ENCODE assay signal across 35 cellular contexts in the genomic region with DNA sequence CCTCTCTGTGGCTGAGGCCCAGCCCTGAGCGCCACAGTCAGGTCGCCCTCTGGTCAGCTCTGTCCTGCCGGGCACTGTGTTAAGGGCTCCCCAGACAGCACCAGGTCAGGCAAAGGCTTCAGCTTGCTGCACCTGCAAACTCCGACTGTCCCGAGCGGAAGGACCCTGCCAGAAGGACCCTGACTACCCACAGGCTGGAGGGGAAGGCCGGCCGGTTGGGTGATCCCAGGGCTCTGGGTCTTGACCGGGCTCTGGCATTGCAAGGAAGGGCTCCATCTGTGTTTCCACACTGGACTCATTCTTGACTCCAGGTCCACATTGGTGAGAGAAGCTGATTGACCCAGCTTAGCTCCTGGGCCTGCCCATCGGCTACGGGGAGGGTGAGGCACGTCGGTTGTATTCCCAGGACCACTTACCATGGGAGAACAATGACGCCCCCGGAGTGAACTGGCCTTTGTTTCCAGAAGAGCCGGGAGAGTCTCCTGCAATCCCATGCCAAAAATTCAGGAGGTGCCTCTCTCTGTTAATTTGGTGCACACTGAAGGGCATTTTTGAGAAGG.
"Had no signal": no experiment of that assay in that cellular context is flagged by ENCODE, and none has a peak within 500 bp of the region (broad histone marks: within the 10 kb centered on the region; RNA-seq: fewer than 3 reads in every experiment).

No MANE protein-coding gene starts in this region.

- H3K36me3 Mint-ChIP-seq: activated naive CD8-positive, alpha-beta T cell had no signal

- FAIRE-seq: astrocyte, bronchial epithelial cell, colon had no signal

- H3K27ac ChIP-seq: brain microvascular endothelial cell, esophagus muscularis mucosa, foreskin keratinocyte, gastrocnemius medialis, WERI-Rb-1 had no signal

- H3K9me3 Mint-ChIP-seq: activated B cell treated with CpG ODN at 0.5 μM for 24 hours; activated CD8-positive, alpha-beta T cell treated with anti-CD3 and anti-CD28 coated beads for 36 hours; activated T-cell treated with anti-CD3 and anti-CD28 coated beads, Interleukin-2, amount 50 U/mL, for 4 hours; activated T-helper 17 cell treated with anti-CD3 and anti-CD28 coated beads, Interleukin-2, amount 50 U/mL, for 72 hours; central memory CD8-positive, alpha-beta T cell; effector memory CD8-positive, alpha-beta T cell; T-helper 2 cell treated with Interferon-gamma antibody and Interleukin-4, amounts not matched to agents 5 μg/mL and 100 μg/mL, for 36 hours had no signal

- H3K27me3 ChIP-seq: brain microvascular endothelial cell, gastrocnemius medialis had no signal

- H3K4me1 Mint-ChIP-seq: activated B cell treated with CpG ODN at 0.5 μM for 24 hours; activated T-helper 17 cell treated with anti-CD3 and anti-CD28 coated beads, Interleukin-2, amount 50 U/mL, for 72 hours; central memory CD8-positive, alpha-beta T cell; T-helper 17 cell had no signal

- H3K4me3 ChIP-seq: esophagus muscularis mucosa, gastrocnemius medialis had no signal

- H3K4me3 Mint-ChIP-seq: activated B cell treated with CpG ODN at 0.5 μM for 24 hours; activated CD8-positive, alpha-beta T cell treated with anti-CD3 and anti-CD28 coated beads for 36 hours; activated naive CD8-positive, alpha-beta T cell; activated T-cell treated with anti-CD3 and anti-CD28 coated beads, Interleukin-2, amount 50 U/mL, for 4 hours; activated T-helper 17 cell treated with anti-CD3 and anti-CD28 coated beads, Interleukin-2, amount 50 U/mL, for 72 hours; central memory CD8-positive, alpha-beta T cell; effector memory CD8-positive, alpha-beta T cell; T-helper 17 cell; T-helper 2 cell treated with Interferon-gamma antibody and Interleukin-4, amounts not matched to agents 5 μg/mL and 100 μg/mL, for 36 hours had no signal

- H3K9me3 ChIP-seq: esophagus muscularis mucosa, gastrocnemius medialis had no signal

- H3K27me3 Mint-ChIP-seq: activated B cell treated with CpG ODN at 0.5 μM for 24 hours had no signal

- DNase-seq: activated B cell treated with CpG ODN at 0.5 μM for 24 hours; activated CD4-positive, alpha-beta T cell treated with anti-CD3 and anti-CD28 coated beads for 48 hours; activated CD4-positive, alpha-beta T cell treated with anti-CD3 and anti-CD28 coated beads, Interleukin-2, amount 50 U/mL, for 1 hour; activated CD4-positive, alpha-beta T cell treated with anti-CD3 and anti-CD28 coated beads, Interleukin-2, amount 50 U/mL, for 48 hours; activated CD8-positive, alpha-beta memory T cell treated with anti-CD3 and anti-CD28 coated beads for 24 hours; activated CD8-positive, alpha-beta T cell treated with anti-CD3 and anti-CD28 coated beads for 36 hours; activated effector memory CD4-positive, alpha-beta T cell treated with Interleukin-2 at 50 U/mL for 16 hours; activated gamma-delta T cell treated with Interleukin-2 at 50 U/mL for 16 hours; activated naive CD4-positive, alpha-beta T cell treated with anti-CD3 and anti-CD28 coated beads, Interleukin-2, amount 50 U/mL, for 16 hours; activated naive CD4-positive, alpha-beta T cell treated with Interleukin-2 at 50 U/mL for 16 hours; activated T-cell treated with anti-CD3 and anti-CD28 coated beads, Interleukin-2, amount 50 U/mL, for 4 hours; amniotic stem cell; anterior cingulate cortex; brain microvascular endothelial cell; cortex of kidney; dermis blood vessel endothelial cell; effector CD4-positive, alpha-beta T cell; effector memory CD8-positive, alpha-beta T cell; erythroblast; foreskin keratinocyte; gastrocnemius medialis; glutamatergic neuron; T-helper 1 cell; T-helper 17 cell; T1000; WERI-Rb-1 had no signal

- H3K27ac Mint-ChIP-seq: activated B cell treated with CpG ODN at 0.5 μM for 24 hours; activated CD8-positive, alpha-beta T cell treated with anti-CD3 and anti-CD28 coated beads for 36 hours; activated naive CD8-positive, alpha-beta T cell; activated T-helper 17 cell treated with anti-CD3 and anti-CD28 coated beads, Interleukin-2, amount 50 U/mL, for 72 hours; effector memory CD8-positive, alpha-beta T cell; T-helper 17 cell; T-helper 2 cell treated with Interferon-gamma antibody and Interleukin-4, amounts not matched to agents 5 μg/mL and 100 μg/mL, for 36 hours had no signal

- H3K36me3 ChIP-seq: brain microvascular endothelial cell, esophagus muscularis mucosa, gastrocnemius medialis, WERI-Rb-1 had no signal

- H3K4me1 ChIP-seq: esophagus muscularis mucosa, foreskin keratinocyte, gastrocnemius medialis had no signal

- ATAC-seq: activated CD4-positive, CD25-positive, alpha-beta regulatory T cell treated with anti-CD3 and anti-CD28 coated beads, Interleukin-2, amount 50 U/mL, for 24 hours; activated CD8-positive, alpha-beta T cell treated with anti-CD3 and anti-CD28 coated beads for 36 hours; activated T-cell treated with anti-CD3 and anti-CD28 coated beads, Interleukin-2, amount 50 U/mL, for 4 hours; activated T-helper 17 cell treated with anti-CD3 and anti-CD28 coated beads, Interleukin-2, amount 50 U/mL, for 72 hours; effector memory CD8-positive, alpha-beta T cell; foreskin keratinocyte; gastrocnemius medialis; T-helper 17 cell had no signal
